Comparison of ENCODE assay signal across 2 cellular contexts in the genomic region with DNA sequence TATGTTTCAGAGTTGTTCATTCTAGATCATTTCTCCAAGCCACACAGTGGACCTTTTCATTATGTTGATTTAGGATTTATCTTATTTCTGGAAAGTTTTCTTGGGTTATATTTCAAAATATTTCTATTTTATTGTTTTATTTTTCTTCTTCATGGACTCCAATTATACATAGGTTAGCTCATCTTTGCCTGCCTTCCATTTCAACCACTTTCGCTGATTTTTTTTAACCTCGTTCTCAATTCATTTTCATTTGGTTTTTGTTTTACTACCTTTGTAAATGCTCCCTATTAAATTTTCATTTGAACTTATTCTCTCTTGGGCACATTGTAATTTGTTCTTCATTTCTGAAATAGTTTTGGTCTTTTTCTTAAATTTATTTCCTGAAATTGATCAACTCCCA.
TF ChIP-seq lines count a peak whose summit lies in the region.

No MANE protein-coding gene starts in this region.

TF ChIP-seq in HCT116, 20 proteins besides CTCF, POLR2A, EP300 and RAD21 (continued from another document):
- TF ChIP-seq, protein P1, sequence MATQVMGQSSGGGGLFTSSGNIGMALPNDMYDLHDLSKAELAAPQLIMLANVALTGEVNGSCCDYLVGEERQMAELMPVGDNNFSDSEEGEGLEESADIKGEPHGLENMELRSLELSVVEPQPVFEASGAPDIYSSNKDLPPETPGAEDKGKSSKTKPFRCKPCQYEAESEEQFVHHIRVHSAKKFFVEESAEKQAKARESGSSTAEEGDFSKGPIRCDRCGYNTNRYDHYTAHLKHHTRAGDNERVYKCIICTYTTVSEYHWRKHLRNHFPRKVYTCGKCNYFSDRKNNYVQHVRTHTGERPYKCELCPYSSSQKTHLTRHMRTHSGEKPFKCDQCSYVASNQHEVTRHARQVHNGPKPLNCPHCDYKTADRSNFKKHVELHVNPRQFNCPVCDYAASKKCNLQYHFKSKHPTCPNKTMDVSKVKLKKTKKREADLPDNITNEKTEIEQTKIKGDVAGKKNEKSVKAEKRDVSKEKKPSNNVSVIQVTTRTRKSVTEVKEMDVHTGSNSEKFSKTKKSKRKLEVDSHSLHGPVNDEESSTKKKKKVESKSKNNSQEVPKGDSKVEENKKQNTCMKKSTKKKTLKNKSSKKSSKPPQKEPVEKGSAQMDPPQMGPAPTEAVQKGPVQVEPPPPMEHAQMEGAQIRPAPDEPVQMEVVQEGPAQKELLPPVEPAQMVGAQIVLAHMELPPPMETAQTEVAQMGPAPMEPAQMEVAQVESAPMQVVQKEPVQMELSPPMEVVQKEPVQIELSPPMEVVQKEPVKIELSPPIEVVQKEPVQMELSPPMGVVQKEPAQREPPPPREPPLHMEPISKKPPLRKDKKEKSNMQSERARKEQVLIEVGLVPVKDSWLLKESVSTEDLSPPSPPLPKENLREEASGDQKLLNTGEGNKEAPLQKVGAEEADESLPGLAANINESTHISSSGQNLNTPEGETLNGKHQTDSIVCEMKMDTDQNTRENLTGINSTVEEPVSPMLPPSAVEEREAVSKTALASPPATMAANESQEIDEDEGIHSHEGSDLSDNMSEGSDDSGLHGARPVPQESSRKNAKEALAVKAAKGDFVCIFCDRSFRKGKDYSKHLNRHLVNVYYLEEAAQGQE (IDR thresholded peaks at IDR 0.05; ENCODE audit: low read depth) = no peak
- no peak for TF ChIP-seq SP1 (IDR thresholded peaks at IDR 0.05; ENCODE audit: low read depth)
- no peak for TF ChIP-seq SIN3A (IDR thresholded peaks at IDR 0.05; ENCODE audit: low read depth)

TF ChIP-seq in GM12878, 131 proteins besides CTCF, POLR2A, EP300 and RAD21 (continued from another document):
- TF ChIP-seq, protein P2, sequence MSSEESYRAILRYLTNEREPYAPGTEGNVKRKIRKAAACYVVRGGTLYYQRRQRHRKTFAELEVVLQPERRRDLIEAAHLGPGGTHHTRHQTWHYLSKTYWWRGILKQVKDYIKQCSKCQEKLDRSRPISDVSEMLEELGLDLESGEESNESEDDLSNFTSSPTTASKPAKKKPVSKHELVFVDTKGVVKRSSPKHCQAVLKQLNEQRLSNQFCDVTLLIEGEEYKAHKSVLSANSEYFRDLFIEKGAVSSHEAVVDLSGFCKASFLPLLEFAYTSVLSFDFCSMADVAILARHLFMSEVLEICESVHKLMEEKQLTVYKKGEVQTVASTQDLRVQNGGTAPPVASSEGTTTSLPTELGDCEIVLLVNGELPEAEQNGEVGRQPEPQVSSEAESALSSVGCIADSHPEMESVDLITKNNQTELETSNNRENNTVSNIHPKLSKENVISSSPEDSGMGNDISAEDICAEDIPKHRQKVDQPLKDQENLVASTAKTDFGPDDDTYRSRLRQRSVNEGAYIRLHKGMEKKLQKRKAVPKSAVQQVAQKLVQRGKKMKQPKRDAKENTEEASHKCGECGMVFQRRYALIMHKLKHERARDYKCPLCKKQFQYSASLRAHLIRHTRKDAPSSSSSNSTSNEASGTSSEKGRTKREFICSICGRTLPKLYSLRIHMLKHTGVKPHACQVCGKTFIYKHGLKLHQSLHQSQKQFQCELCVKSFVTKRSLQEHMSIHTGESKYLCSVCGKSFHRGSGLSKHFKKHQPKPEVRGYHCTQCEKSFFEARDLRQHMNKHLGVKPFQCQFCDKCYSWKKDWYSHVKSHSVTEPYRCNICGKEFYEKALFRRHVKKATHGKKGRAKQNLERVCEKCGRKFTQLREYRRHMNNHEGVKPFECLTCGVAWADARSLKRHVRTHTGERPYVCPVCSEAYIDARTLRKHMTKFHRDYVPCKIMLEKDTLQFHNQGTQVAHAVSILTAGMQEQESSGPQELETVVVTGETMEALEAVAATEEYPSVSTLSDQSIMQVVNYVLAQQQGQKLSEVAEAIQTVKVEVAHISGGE (CRISPR knock-in tag; IDR thresholded peaks at IDR 0.05) = no peak
- TF ChIP-seq PML (IDR thresholded peaks at IDR 0.05; ENCODE audit: low read length) (no peak), STAT1 (conservative IDR thresholded peaks at IDR 0.05) (no peak), ZNF217 (IDR thresholded peaks at IDR 0.05) (no peak), ZNF24 (IDR thresholded peaks at IDR 0.05) (no peak), CHD2 (IDR thresholded peaks at IDR 0.05; ENCODE audit: borderline replicate concordance, low read depth, low read length) (no peak), JUND (IDR thresholded peaks at IDR 0.05; ENCODE audit: low read depth, low read length) (no peak), POLR2AphosphoS5 (IDR thresholded peaks at IDR 0.05; ENCODE audit: low read length) (no peak), ZNF274 (IDR thresholded peaks at IDR 0.05; ENCODE audit: insufficient read depth, insufficient read length) (no peak), E2F4 (IDR thresholded peaks at IDR 0.05; ENCODE audit: low read depth, low read length) (no peak), CREB1 (IDR thresholded peaks at IDR 0.05; ENCODE audit: low read depth) (no peak), SMC3 (IDR thresholded peaks at IDR 0.05; ENCODE audit: borderline replicate concordance, low read length) (no peak), NFIC (IDR thresholded peaks at IDR 0.05; ENCODE audit: low read depth, low read length) (no peak), IKZF1 (conservative IDR thresholded peaks at IDR 0.05) (no peak), FOXK2 (IDR thresholded peaks at IDR 0.05) (no peak)
- TF ChIP-seq, protein P3, sequence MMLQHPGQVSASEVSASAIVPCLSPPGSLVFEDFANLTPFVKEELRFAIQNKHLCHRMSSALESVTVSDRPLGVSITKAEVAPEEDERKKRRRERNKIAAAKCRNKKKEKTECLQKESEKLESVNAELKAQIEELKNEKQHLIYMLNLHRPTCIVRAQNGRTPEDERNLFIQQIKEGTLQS (IDR thresholded peaks at IDR 0.05; ENCODE audit: borderline replicate concordance, extremely low read depth, low read depth, low read length) = no peak
